Comparison of ENCODE assay signal across 1 cellular context in the genomic region with DNA sequence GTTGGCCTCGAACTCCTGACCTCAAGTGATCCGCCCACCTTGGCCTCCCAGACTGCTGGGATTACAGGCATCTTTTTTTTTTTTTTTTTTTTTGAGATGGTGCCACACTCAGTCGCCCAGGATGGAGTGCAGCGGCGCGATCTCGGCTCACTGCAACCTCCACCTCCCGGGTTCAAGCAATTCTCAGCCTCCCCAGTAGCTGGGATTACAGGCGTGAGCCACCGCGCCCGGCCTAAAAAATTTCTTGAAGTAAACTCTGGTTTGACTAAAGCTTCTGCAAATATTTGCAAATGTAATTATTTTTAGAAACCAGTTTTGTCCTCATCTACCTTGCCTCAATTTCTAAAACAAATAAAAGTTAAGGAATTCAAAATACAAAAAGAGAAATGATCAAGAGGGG.
TF ChIP-seq lines count a peak whose summit lies in the region.

No MANE protein-coding gene starts in this region.

TF ChIP-seq in H1, 55 proteins besides CTCF, POLR2A, EP300 and RAD21:
- TF ChIP-seq FOSL1 (IDR thresholded peaks at IDR 0.05; ENCODE audit: insufficient read depth, low read depth, low read length) (no peak), POLR2AphosphoS5 (IDR thresholded peaks at IDR 0.05; ENCODE audit: low read depth, low read length) (no peak), RBBP5 (IDR thresholded peaks at IDR 0.05; ENCODE audit: borderline replicate concordance, low read depth, low read length) (no peak), HDAC6 (IDR thresholded peaks at IDR 0.05; ENCODE audit: low read depth, low read length) (no peak), SRF (IDR thresholded peaks at IDR 0.05; ENCODE audit: low read depth, low read length) (no peak), TAF7 (optimal IDR thresholded peaks at IDR 0.05; ENCODE audit: borderline replicate concordance, low read depth, low read length) (no peak), TCF12 (IDR thresholded peaks at IDR 0.05; ENCODE audit: low read depth, low read length) (no peak), SIX5 (IDR thresholded peaks at IDR 0.05; ENCODE audit: low read depth, low read length) (no peak), BCL11A (IDR thresholded peaks at IDR 0.05; ENCODE audit: low read depth in 2 of 2, low read length in 2 of 2) (no peak), RXRA (IDR thresholded peaks at IDR 0.05; ENCODE audit: insufficient read depth, low read depth, low read length) (no peak), PHF8 (conservative IDR thresholded peaks at IDR 0.05; ENCODE audit: low read depth, low read length) (no peak), SP2 (IDR thresholded peaks at IDR 0.05; ENCODE audit: low read length) (no peak), TEAD4 (IDR thresholded peaks at IDR 0.05; ENCODE audit: low read depth, low read length) (no peak), YY1 (IDR thresholded peaks at IDR 0.05; ENCODE audit: low read depth, low read length) (no peak), KDM4A (IDR thresholded peaks at IDR 0.05; ENCODE audit: low read depth, low read length, severe bottlenecking) (no peak)
- TF ChIP-seq, protein P1, sequence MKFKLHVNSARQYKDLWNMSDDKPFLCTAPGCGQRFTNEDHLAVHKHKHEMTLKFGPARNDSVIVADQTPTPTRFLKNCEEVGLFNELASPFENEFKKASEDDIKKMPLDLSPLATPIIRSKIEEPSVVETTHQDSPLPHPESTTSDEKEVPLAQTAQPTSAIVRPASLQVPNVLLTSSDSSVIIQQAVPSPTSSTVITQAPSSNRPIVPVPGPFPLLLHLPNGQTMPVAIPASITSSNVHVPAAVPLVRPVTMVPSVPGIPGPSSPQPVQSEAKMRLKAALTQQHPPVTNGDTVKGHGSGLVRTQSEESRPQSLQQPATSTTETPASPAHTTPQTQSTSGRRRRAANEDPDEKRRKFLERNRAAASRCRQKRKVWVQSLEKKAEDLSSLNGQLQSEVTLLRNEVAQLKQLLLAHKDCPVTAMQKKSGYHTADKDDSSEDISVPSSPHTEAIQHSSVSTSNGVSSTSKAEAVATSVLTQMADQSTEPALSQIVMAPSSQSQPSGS (IDR thresholded peaks at IDR 0.05; ENCODE audit: low read length) = no peak
